In genomic region chr5:92916036-92916435, GRCh38 we compare ENCODE assay signal across 16 cellular contexts.
DNase-seq lines count a peak whose midpoint lies in the region; ATAC-seq, FAIRE-seq and TF ChIP-seq lines count a peak whose summit lies in the region.
"Had no signal": no experiment of that assay in that cellular context is flagged by ENCODE, and none has a peak within 500 bp of the region (broad histone marks: within the 10 kb centered on the region; RNA-seq: fewer than 3 reads in every experiment).

No MANE protein-coding gene starts in this region.

- H3K4me3 ChIP-seq in cardiac muscle cell, result no peak overlapping the region
- H3K4me3 ChIP-seq in right atrium auricular region, result no peak overlapping the region
- no peak overlapping the region for H3K4me3 ChIP-seq in brain microvascular endothelial cell (ENCODE audit: low read depth, low read length)
- H3K4me3 ChIP-seq: esophagus squamous epithelium, stomach had no signal

- no peaks in the 10 kb centered on the region for H3K9me3 ChIP-seq in cardiac muscle cell (ENCODE audit: low read depth)
- no peaks in the 10 kb centered on the region for H3K9me3 ChIP-seq in right atrium auricular region
- H3K9me3 ChIP-seq: esophagus squamous epithelium, stomach had no signal

- peaks cover 94% of the 10 kb centered on the region for H3K27me3 ChIP-seq in cardiac muscle cell
- H3K27me3 ChIP-seq in right atrium auricular region, result no peaks in the 10 kb centered on the region
- H3K27me3 ChIP-seq in brain microvascular endothelial cell (replicated peaks), result no peaks in the 10 kb centered on the region
- H3K27me3 ChIP-seq: esophagus squamous epithelium, stomach had no signal

- ATAC-seq in GM18858 (IDR thresholded peaks at IDR 0.05; ENCODE audit: unreplicated experiment), result no peak
- ATAC-seq: T-helper 17 cell had no signal

- TF ChIP-seq CTCF in cardiac muscle cell (IDR thresholded peaks at IDR 0.05; ENCODE audit: low read depth, low read length) (peak; percentile 50), right atrium auricular region (IDR thresholded peaks at IDR 0.05) (peak in 1 of 2 donors; percentile 32), brain microvascular endothelial cell (IDR thresholded peaks at IDR 0.05; ENCODE audit: low read depth, low read length, missing control alignments) (no peak)

- in situ Hi-C loops in brain microvascular endothelial cell (cut with HindIII; ENCODE audit: low pct_ligation_motif_present, low sequenced_read_pairs), result no loop called here

- H3K36me3 ChIP-seq in cardiac muscle cell (no peaks in the 10 kb centered on the region), right atrium auricular region (no peaks in the 10 kb centered on the region), brain microvascular endothelial cell (replicated peaks) (no peaks in the 10 kb centered on the region)
- H3K36me3 ChIP-seq: esophagus squamous epithelium, stomach had no signal

- peak; percentile 5 for FAIRE-seq in islet of Langerhans (lab: Jason Lieb, UNC)

- H3K27ac ChIP-seq in cardiac muscle cell, result no peak overlapping the region
- no peak overlapping the region for H3K27ac ChIP-seq in right atrium auricular region
- peak overlapping the region; percentile 16 for H3K27ac ChIP-seq in brain microvascular endothelial cell
- H3K27ac ChIP-seq: esophagus squamous epithelium, HL-60, parathyroid adenoma, stomach had no signal

- H3K4me1 ChIP-seq in cardiac muscle cell (ENCODE audit: low read depth) (no peaks in the 10 kb centered on the region), right atrium auricular region (no peaks in the 10 kb centered on the region)
- H3K4me1 ChIP-seq: esophagus squamous epithelium, parathyroid adenoma, stomach had no signal

- DNase-seq in cardiac muscle cell (ENCODE audit: low read depth in 1 of 2, low spot score in 1 of 2) (peak in 1 of 2 donors; percentile 85), right atrium auricular region (ENCODE audit: low spot score) (no peak), brain microvascular endothelial cell (no peak), NCI-H2029 treated with DMSO at 0.1 percent for 48 hours (lab: John Stamatoyannopoulos, UW) (no peak), SW480 (ENCODE audit: low spot score) (no peak)
- no peak for DNase-seq in activated naive CD4-positive, alpha-beta T cell treated with anti-CD3 and anti-CD28 coated beads, Interleukin-2, amount 50 U/mL, for 16 hours
- DNase-seq: esophagus squamous epithelium; NCI-H1105; NCI-H774; stimulated activated CD4-positive, alpha-beta T cell treated with anti-CD3 and anti-CD28 coated beads, Interleukin-4, amount 100 ng/mL, for 24 hours; stomach; T-helper 17 cell had no signal
